In genomic region chr21:25903599-25903998, GRCh38 we compare ENCODE assay signal across 1 cellular context.
A peak's percentile ranks its signal among the peaks of the same experiment; 100 is the strongest.
TF ChIP-seq lines count a peak whose summit lies in the region.

No MANE protein-coding gene starts in this region.

TF ChIP-seq in GM12878, 131 proteins besides CTCF, POLR2A, EP300 and RAD21 (continued from another document and continues in another):
- TF ChIP-seq SKIL (IDR thresholded peaks at IDR 0.05; ENCODE audit: low read depth, poor library complexity, severe bottlenecking) (peak; percentile 75), SPI1 (IDR thresholded peaks at IDR 0.05; ENCODE audit: borderline replicate concordance, insufficient read depth, low read depth, low read length) (peak; percentile 76), RELA (IDR thresholded peaks at IDR 0.05; ENCODE audit: borderline replicate concordance, partially characterized antibody) (no peak), ZNF592 (IDR thresholded peaks at IDR 0.05) (no peak), SMAD5 (IDR thresholded peaks at IDR 0.05; ENCODE audit: low read depth) (no peak), ASH2L (IDR thresholded peaks at IDR 0.05; ENCODE audit: borderline replicate concordance, low read depth) (no peak), USF1 (IDR thresholded peaks at IDR 0.05; ENCODE audit: borderline replicate concordance, extremely low read length, insufficient read depth, low read depth, low read length) (no peak), NFIC (IDR thresholded peaks at IDR 0.05; ENCODE audit: low read depth, low read length) (no peak), SIN3A (IDR thresholded peaks at IDR 0.05; ENCODE audit: low read depth, low read length) (no peak), HDGF (IDR thresholded peaks at IDR 0.05) (no peak), MAX (IDR thresholded peaks at IDR 0.05; ENCODE audit: low read depth, low read length) (no peak), BACH1 (IDR thresholded peaks at IDR 0.05; ENCODE audit: borderline replicate concordance) (peak; percentile 16; the same call in 1 of the 2 replicates), ZNF217 (IDR thresholded peaks at IDR 0.05) (no peak), NBN (IDR thresholded peaks at IDR 0.05) (no peak), HDAC6 (IDR thresholded peaks at IDR 0.05; ENCODE audit: unreplicated experiment) (no peak), DPF2 (IDR thresholded peaks at IDR 0.05) (peak; percentile 84), NR2C2 (IDR thresholded peaks at IDR 0.05; ENCODE audit: borderline replicate concordance, control insufficient read depth, insufficient read length, low read depth) (no peak), ZNF384 (IDR thresholded peaks at IDR 0.05; ENCODE audit: borderline replicate concordance, low read depth, low read length) (no peak), PBX3 (IDR thresholded peaks at IDR 0.05; ENCODE audit: insufficient replicate concordance, low read depth, low read length) (peak; percentile 87), ATF3 (IDR thresholded peaks at IDR 0.05; ENCODE audit: borderline replicate concordance, extremely low read depth, low read depth, low read length) (no peak), RBBP5 (conservative IDR thresholded peaks at IDR 0.05) (no peak), ATF7 (IDR thresholded peaks at IDR 0.05; ENCODE audit: low read depth) (peak; percentile 67; the same call in 1 of the 2 replicates), POLR2AphosphoS2 (IDR thresholded peaks at IDR 0.05; ENCODE audit: low read depth, low read length) (no peak), BCL11A (IDR thresholded peaks at IDR 0.05; ENCODE audit: low read depth, low read length) (peak; percentile 59; the same call in 1 of the 2 replicates), GATAD2B (conservative IDR thresholded peaks at IDR 0.05; ENCODE audit: low read depth) (no peak), ZBTB4 (CRISPR knock-in tag; IDR thresholded peaks at IDR 0.05) (no peak), EZH2 (IDR thresholded peaks at IDR 0.05; ENCODE audit: borderline replicate concordance, control insufficient read depth, low read depth, low read length) (no peak), ZNF207 (IDR thresholded peaks at IDR 0.05; ENCODE audit: borderline replicate concordance) (no peak), KAT2A (conservative IDR thresholded peaks at IDR 0.05; ENCODE audit: control insufficient read depth, low read depth, low read length) (no peak), PKNOX1 (IDR thresholded peaks at IDR 0.05) (peak; percentile 91), CHD1 (IDR thresholded peaks at IDR 0.05; ENCODE audit: low read depth, low read length) (no peak), E2F4 (IDR thresholded peaks at IDR 0.05; ENCODE audit: low read depth, low read length) (no peak), CREM (IDR thresholded peaks at IDR 0.05; ENCODE audit: low read depth) (peak; percentile 58; the same call in 1 of the 2 replicates), ZNF687 (IDR thresholded peaks at IDR 0.05) (no peak), ZSCAN29 (IDR thresholded peaks at IDR 0.05) (no peak), NR2F1 (conservative IDR thresholded peaks at IDR 0.05) (peak; percentile 38; the same call in 1 of the 2 replicates), EGR1 (IDR thresholded peaks at IDR 0.05; ENCODE audit: borderline replicate concordance in 1 of 2, low read depth in 2 of 2, low read length in 2 of 2) (no peak), ZBTB33 (IDR thresholded peaks at IDR 0.05) (no peak), NRF1 (conservative IDR thresholded peaks at IDR 0.05; ENCODE audit: low read depth, low read length) (no peak), IKZF2 (IDR thresholded peaks at IDR 0.05) (peak; percentile 63 to 66; a peak in 3 of 4 replicates), IKZF1 (conservative IDR thresholded peaks at IDR 0.05) (peak; percentile 73)
